29 cellular contexts compared by ENCODE assay signal in the genomic region with DNA sequence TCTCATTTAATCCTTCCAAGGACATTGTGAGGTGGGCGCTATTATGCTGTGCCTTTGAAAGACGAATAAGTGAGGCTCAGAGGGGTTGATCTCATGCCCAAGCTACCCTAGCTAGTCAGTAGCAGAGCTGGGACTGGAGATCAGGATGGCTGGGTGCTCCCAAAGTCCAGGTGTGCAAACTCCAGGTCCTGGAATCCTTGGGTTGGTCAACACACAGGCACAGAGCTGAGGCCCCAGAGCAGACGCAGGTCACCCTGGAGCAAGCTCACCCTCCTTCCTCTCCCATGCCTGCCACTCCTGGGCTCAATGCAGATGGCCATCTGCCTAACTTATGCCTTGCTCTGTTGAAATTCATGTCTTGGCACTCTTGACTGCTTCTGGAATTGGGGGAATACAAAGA.
DNase-seq lines count a peak whose midpoint lies in the region; ATAC-seq and TF ChIP-seq lines count a peak whose summit lies in the region.
"Had no signal": no experiment of that assay in that cellular context is flagged by ENCODE, and none has a peak within 500 bp of the region (broad histone marks: within the 10 kb centered on the region; RNA-seq: fewer than 3 reads in every experiment).

No MANE protein-coding gene starts in this region.

- no peak overlapping the region for H2AK5ac ChIP-seq in neuronal stem cell (ENCODE audit: low read depth, low read length)

- no peak overlapping the region for H2BK12ac ChIP-seq in neuronal stem cell (ENCODE audit: low read length)

- H3K36me3 ChIP-seq in right atrium auricular region = no peaks in the 10 kb centered on the region
- no peaks in the 10 kb centered on the region for H3K36me3 ChIP-seq in heart left ventricle
- no peaks in the 10 kb centered on the region for H3K36me3 ChIP-seq in neuronal stem cell (replicated peaks in 1 of 2; ENCODE audit: control insufficient read depth in 2 of 2, insufficient read depth in 2 of 2, low read length in 2 of 2)
- H3K36me3 ChIP-seq in vagina = no peaks in the 10 kb centered on the region
- no peaks in the 10 kb centered on the region for H3K36me3 ChIP-seq in smooth muscle cell (ENCODE audit: low read depth)
- H3K36me3 ChIP-seq: BLaER1 treated with 17β-estradiol and CSF1 and Interleukin-3, amounts not matched to agents 10 nM and 100 nM; SJCRH30 had no signal

- H3K27ac ChIP-seq in right atrium auricular region (no peak overlapping the region), heart left ventricle (no peak overlapping the region), neuronal stem cell (replicated peaks; ENCODE audit: low read length) (no peak overlapping the region), vagina (no peak overlapping the region), smooth muscle cell (ENCODE audit: low read depth) (no peak overlapping the region)
- H3K27ac ChIP-seq: A549; BLaER1 treated with 17β-estradiol and CSF1 and Interleukin-3, amounts not matched to agents 10 nM and 100 nM; PC-9; SJCRH30 had no signal

- H3K79me2 ChIP-seq in smooth muscle cell (ENCODE audit: low read depth) = no peaks in the 10 kb centered on the region

- no peak overlapping the region for H3K9ac ChIP-seq in neuronal stem cell (ENCODE audit: low read depth, low read length, poor library complexity)
- no peak overlapping the region for H3K9ac ChIP-seq in smooth muscle cell (ENCODE audit: low read depth)
- H3K9ac ChIP-seq: BLaER1 treated with 17β-estradiol and CSF1 and Interleukin-3, amounts not matched to agents 10 nM and 100 nM had no signal

- H4K8ac ChIP-seq in neuronal stem cell (ENCODE audit: low read depth, low read length) = no peak overlapping the region

- WGBS in heart left ventricle, 4 donors = 80 to 89% (median 89%) methylated on average over 3 of the region's 3 CpGs
- WGBS in neuronal stem cell (ENCODE audit: extremely low coverage in 2 of 2, insufficient read length in 2 of 2, insufficient replicate concordance in 1 of 2), 2 donors = no CpG with 5 or more reads among the region's 3 CpGs
- 84% methylated on average over 3 of the region's 3 CpGs for whole genome bisulfite sequencing in smooth muscle cell (ENCODE audit: low lambda C conversion rate)

- H3K4me3 ChIP-seq in right atrium auricular region = no peak overlapping the region
- no peak overlapping the region for H3K4me3 ChIP-seq in heart left ventricle
- no peak overlapping the region for H3K4me3 ChIP-seq in neuronal stem cell (ENCODE audit: low read length in 2 of 2)
- H3K4me3 ChIP-seq in vagina = no peak overlapping the region
- H3K4me3 ChIP-seq in smooth muscle cell = no peak overlapping the region
- H3K4me3 ChIP-seq: A549; BLaER1 treated with 17β-estradiol and CSF1 and Interleukin-3, amounts not matched to agents 10 nM and 100 nM; GM23338; K562; PC-9; SJCRH30 had no signal

- H3K27me3 ChIP-seq in right atrium auricular region (no peaks in the 10 kb centered on the region), heart left ventricle (peaks cover 0 to 29% (median 0%) of the 10 kb centered on the region in 9 donors), neuronal stem cell (ENCODE audit: control insufficient read depth in 3 of 3, insufficient read depth in 3 of 3, low read depth in 1 of 3, low read length in 3 of 3) (no peaks in the 10 kb centered on the region), vagina (no peaks in the 10 kb centered on the region), smooth muscle cell (ENCODE audit: low read depth) (peaks cover 65% of the 10 kb centered on the region)
- H3K27me3 ChIP-seq: SJCRH30 had no signal

- H3K14ac ChIP-seq in neuronal stem cell (ENCODE audit: low read length) = no peak overlapping the region

- H3K23ac ChIP-seq in neuronal stem cell (ENCODE audit: low read depth, low read length, poor library complexity) = no peak overlapping the region

- H3K9me3 ChIP-seq in right atrium auricular region = peaks cover 0 to 4% of the 10 kb centered on the region in 2 donors
- H3K9me3 ChIP-seq in heart left ventricle = peaks cover 0 to 10% (median 0%) of the 10 kb centered on the region in 12 donors
- H3K9me3 ChIP-seq in neuronal stem cell (replicated peaks in 1 of 2; ENCODE audit: control insufficient read depth in 2 of 2, insufficient read depth in 1 of 2, low read depth in 1 of 2, low read length in 2 of 2) = peaks cover 0 to 2% of the 10 kb centered on the region in 2 donors
- no peaks in the 10 kb centered on the region for H3K9me3 ChIP-seq in vagina
- no peaks in the 10 kb centered on the region for H3K9me3 ChIP-seq in smooth muscle cell (replicated peaks; ENCODE audit: low read depth)
- H3K9me3 ChIP-seq: A549, SJCRH30 had no signal

- intact Hi-C loops in heart left ventricle (cut with DNase I) (no loop called here), vagina (cut with DNase I) (no loop called here)

- no peak overlapping the region for H3K4me2 ChIP-seq in neuronal stem cell (ENCODE audit: insufficient read depth, low read length, poor library complexity, severe bottlenecking)
- no peak overlapping the region for H3K4me2 ChIP-seq in smooth muscle cell
- H3K4me2 ChIP-seq: A549, GM23338, PC-9 had no signal

- H3F3A ChIP-seq in smooth muscle cell (ENCODE audit: low read depth) = no peaks in the 10 kb centered on the region

- no peak overlapping the region for H3K4ac ChIP-seq in neuronal stem cell (ENCODE audit: low read length)

- H2BK120ac ChIP-seq in neuronal stem cell (ENCODE audit: low read depth, low read length) = no peak overlapping the region

- peak overlapping the region; percentile 53 for H3K18ac ChIP-seq in neuronal stem cell (ENCODE audit: low read length)

- TF ChIP-seq POLR2A in heart left ventricle (IDR thresholded peaks at IDR 0.05) = no peak
- TF ChIP-seq POLR2A in vagina (IDR thresholded peaks at IDR 0.05) = no peak

- no peaks in the 10 kb centered on the region for H4K20me1 ChIP-seq in smooth muscle cell (ENCODE audit: low read depth)
- H4K20me1 ChIP-seq: BLaER1 treated with 17β-estradiol and CSF1 and Interleukin-3, amounts not matched to agents 10 nM and 100 nM had no signal

- no peaks in the 10 kb centered on the region for H3K4me1 ChIP-seq in right atrium auricular region
- H3K4me1 ChIP-seq in heart left ventricle = no peaks in the 10 kb centered on the region
- peaks cover 0 to 15% of the 10 kb centered on the region in 2 donors for H3K4me1 ChIP-seq in neuronal stem cell (ENCODE audit: control insufficient read depth in 2 of 2, insufficient read depth in 1 of 2, low read depth in 1 of 2, low read length in 2 of 2)
- H3K4me1 ChIP-seq in vagina = no peaks in the 10 kb centered on the region
- H3K4me1 ChIP-seq in smooth muscle cell (ENCODE audit: low read depth) = no peaks in the 10 kb centered on the region
- H3K4me1 ChIP-seq: A549, SJCRH30 had no signal

- H4K91ac ChIP-seq in neuronal stem cell (ENCODE audit: low read depth, low read length, poor library complexity) = no peak overlapping the region

- ATAC-seq in heart left ventricle = no peak
- no peak for ATAC-seq in HG03108 (IDR thresholded peaks at IDR 0.05; ENCODE audit: unreplicated experiment)
- ATAC-seq in HG02885 (IDR thresholded peaks at IDR 0.05; ENCODE audit: poor library complexity, unreplicated experiment) = no peak
- ATAC-seq: A549, GM23338, HepG2, K562, Right ventricle myocardium inferior, SK-N-SH treated with all-trans-retinoic acid at 6 μM for 48 hours had no signal

- no peaks in the 10 kb centered on the region for H3K79me1 ChIP-seq in neuronal stem cell (ENCODE audit: low read depth, low read length)

- H2BK5ac ChIP-seq in neuronal stem cell (ENCODE audit: low read length) = no peak overlapping the region

- no peak for TF ChIP-seq CTCF in right atrium auricular region (IDR thresholded peaks at IDR 0.05)
- no peak for TF ChIP-seq CTCF in heart left ventricle (IDR thresholded peaks at IDR 0.05)
- no peak for TF ChIP-seq CTCF in vagina (IDR thresholded peaks at IDR 0.05)
- no peak for TF ChIP-seq CTCF in smooth muscle cell (IDR thresholded peaks at IDR 0.05; ENCODE audit: borderline replicate concordance, insufficient read depth, poor library complexity, severe bottlenecking)

- H2AFZ ChIP-seq in neuronal stem cell (ENCODE audit: low read length) = no peak overlapping the region
- no peak overlapping the region for H2AFZ ChIP-seq in smooth muscle cell (ENCODE audit: low read depth)
- H2AFZ ChIP-seq: GM23338, PC-9 had no signal

- no peak overlapping the region for H2BK15ac ChIP-seq in neuronal stem cell (ENCODE audit: low read length)

- peak; percentile 52 for DNase-seq in right atrium auricular region (ENCODE audit: low spot score)
- no peak for DNase-seq in heart left ventricle
- DNase-seq in ecto neural progenitor cell (ENCODE audit: low spot score) = peak; percentile 40
- DNase-seq in neuronal stem cell (ENCODE audit: low spot score) = no peak
- DNase-seq in vagina (ENCODE audit: extremely low spot score in 2 of 2) = peak; percentile 31 to 58
- no peak for DNase-seq in smooth muscle cell (lab: John Stamatoyannopoulos, UW; ENCODE audit: unreplicated experiment)
- DNase-seq: AML-193; CD4-positive, alpha-beta T cell; DMS53; HCEC 1CT; MV-4-11; NCI-H1105 treated with DMSO at 0.1 percent for 48 hours; NCI-H146; NCI-H2029; NCI-H446 treated with DMSO at 0.1 percent for 48 hours; NCI-H526; NCI-H82; NK-92 treated with Interleukin-12 subunit alpha and Interleukin-12 subunit beta, amount 100 ng/mL, for 24 hours; PC-9; SJCRH30 had no signal

Comparison
In these comparisons a context has a peak if more than half of its experiments do, and no peak if none do; other contexts are left out.
1. DNase-seq: peak in right atrium auricular region (single experiment), ecto neural progenitor cell (single experiment) and vagina (2 of 2); none in heart left ventricle (0 of 5), neuronal stem cell (single experiment) and smooth muscle cell (single experiment).